Comparison of ENCODE assay signal across 1 cellular context in genomic region chr21:43767980-43768867, GRCh38.
A peak's percentile ranks its signal among the peaks of the same experiment; 100 is the strongest.
TF ChIP-seq lines count a peak whose summit lies in the region.

No MANE protein-coding gene starts in this region.

TF ChIP-seq in K562, 482 proteins besides CTCF, POLR2A, EP300 and RAD21 (continued from another document and continues in another):
- TF ChIP-seq ZFP30 (CRISPR knock-in tag; IDR thresholded peaks at IDR 0.05; ENCODE audit: borderline replicate concordance) (no peak), HDAC2 (IDR thresholded peaks at IDR 0.05) (peak; percentile 79; the same call in 1 of the 2 replicates), ZNF780A (CRISPR knock-in tag; IDR thresholded peaks at IDR 0.05) (no peak), CTCFL (IDR thresholded peaks at IDR 0.05; ENCODE audit: borderline replicate concordance, insufficient read depth, low read depth, low read length, poor library complexity, severe bottlenecking) (no peak), RBM17 (IDR thresholded peaks at IDR 0.05; ENCODE audit: borderline replicate concordance, low read depth, low read length) (no peak), ETS1 (conservative IDR thresholded peaks at IDR 0.05; ENCODE audit: control insufficient read depth, low read depth, low read length) (no peak; the same call in 1 of the 2 replicates), SREBF2 (CRISPR knock-in tag; IDR thresholded peaks at IDR 0.05) (no peak), ZSCAN29 (IDR thresholded peaks at IDR 0.05) (no peak), ZNF668 (CRISPR knock-in tag; IDR thresholded peaks at IDR 0.05) (no peak), ZNF512 (tag; IDR thresholded peaks at IDR 0.05) (no peak), MAX (CRISPR knock-in tag; IDR thresholded peaks at IDR 0.05) (peak; percentile 92), XRCC3 (IDR thresholded peaks at IDR 0.05) (no peak), ZC3H8 (IDR thresholded peaks at IDR 0.05) (no peak), CREM (IDR thresholded peaks at IDR 0.05; ENCODE audit: low read depth) (no peak; the same call in 1 of the 2 replicates), NR2C1 (IDR thresholded peaks at IDR 0.05) (no peak), NR2C1 (tag; IDR thresholded peaks at IDR 0.05) (peak; percentile 58), ERF (CRISPR knock-in tag; IDR thresholded peaks at IDR 0.05) (peak; percentile 6; the same call in 1 of the 2 replicates), MTA1 (IDR thresholded peaks at IDR 0.05; ENCODE audit: borderline replicate concordance) (no peak), HEY1 (CRISPR knock-in tag; IDR thresholded peaks at IDR 0.05; ENCODE audit: borderline replicate concordance) (0 out of 2 replicates have a peak, but pooled peaks have one; percentile 38), ZNF79 (CRISPR knock-in tag; IDR thresholded peaks at IDR 0.05; ENCODE audit: low read depth) (no peak), CEBPZ (IDR thresholded peaks at IDR 0.05; ENCODE audit: borderline replicate concordance, low read depth, low read length) (no peak), YBX1 (IDR thresholded peaks at IDR 0.05) (no peak), ZNF449 (CRISPR knock-in tag; IDR thresholded peaks at IDR 0.05) (no peak; the same call in 1 of the 2 replicates), ZNF507 (tag; conservative IDR thresholded peaks at IDR 0.05) (no peak), RREB1 (CRISPR knock-in tag; IDR thresholded peaks at IDR 0.05) (no peak), STAT5B (CRISPR knock-in tag; IDR thresholded peaks at IDR 0.05) (no peak), SIX5 (IDR thresholded peaks at IDR 0.05; ENCODE audit: borderline replicate concordance in 1 of 2, insufficient read depth in 1 of 2, low read depth in 1 of 2, low read length in 2 of 2) (no peak), KLF16 (IDR thresholded peaks at IDR 0.05) (no peak), E4F1 (CRISPR knock-in tag; IDR thresholded peaks at IDR 0.05; ENCODE audit: borderline replicate concordance) (no peak), MAFF (IDR thresholded peaks at IDR 0.05; ENCODE audit: low read length) (peak; percentile 95), CREB1 (IDR thresholded peaks at IDR 0.05) (no peak), CREB1 (CRISPR knock-in tag; IDR thresholded peaks at IDR 0.05) (no peak), LCOR (CRISPR knock-in tag; IDR thresholded peaks at IDR 0.05) (no peak), TAF7 (tag; IDR thresholded peaks at IDR 0.05) (peak; percentile 30; the same call in 1 of the 2 replicates), RFX7 (CRISPR knock-in tag; IDR thresholded peaks at IDR 0.05) (no peak), BRD9 (IDR thresholded peaks at IDR 0.05; ENCODE audit: low read depth, partially characterized antibody) (peak; percentile 69), CHAMP1 (IDR thresholded peaks at IDR 0.05) (no peak; the same call in 1 of the 2 replicates), NR1H2 (CRISPR knock-in tag; IDR thresholded peaks at IDR 0.05) (no peak), ZNF644 (tag; IDR thresholded peaks at IDR 0.05; ENCODE audit: low read depth) (peak; percentile 86)
